ENCODE assay signal across 2 cellular contexts in genomic region chr5:71099996-71100395, GRCh38. TPM values are rescaled to one million over a fixed set of nuclear protein-coding genes. Genes with fewer than 3 reads are reported as not detected.
DNase-seq lines count a peak whose midpoint lies in the region; ATAC-seq, FAIRE-seq and TF ChIP-seq lines count a peak whose summit lies in the region.
"Not testable (repeated sequence)": the region's sequence is repeated elsewhere in the genome, so short reads cannot be mapped to it uniquely, and the experiment has no call there.

No MANE protein-coding gene starts in this region.

- not testable (repeated sequence) for DNase-seq in body of pancreas, pancreas

- ATAC-seq in body of pancreas = peak; percentile 91
- ATAC-seq in pancreas = peak; percentile 91 to 97 (median 94)

- H3K9me3 ChIP-seq in body of pancreas, pancreas: not testable (repeated sequence)

- not testable (repeated sequence) for TF ChIP-seq POLR2A in body of pancreas (IDR thresholded peaks at IDR 0.05)

- H3K4me1 ChIP-seq in body of pancreas, pancreas: not testable (repeated sequence)

- not testable (repeated sequence) for H3K27me3 ChIP-seq in body of pancreas, pancreas

- TF ChIP-seq CTCF in body of pancreas (IDR thresholded peaks at IDR 0.05); pancreas (IDR thresholded peaks at IDR 0.05): not testable (repeated sequence)

- H3K36me3 ChIP-seq in body of pancreas (replicated peaks in 1 of 2; ENCODE audit: insufficient read depth in 1 of 2, low read depth in 2 of 2); pancreas: not testable (repeated sequence)

- H3K27ac ChIP-seq in body of pancreas, pancreas: not testable (repeated sequence)

- intact Hi-C loops in body of pancreas (cut with DNase I); pancreas (cut with DNase I): not testable (repeated sequence)

- H3K4me3 ChIP-seq in body of pancreas, pancreas: not testable (repeated sequence)

- 20% methylated on average over 1 of the region's 7 CpGs; no CpG with 5 or more reads in 1 of the 2 donors for WGBS in body of pancreas, 2 donors
- no CpG with 5 or more reads among the region's 7 CpGs for WGBS in pancreas, 2 donors

- not testable (repeated sequence) for FAIRE-seq in pancreas (lab: Jason Lieb, UNC)

RNA-seq across cellular contexts. Expression of gene GTF2H2, which starts 32.5 kb away (rescaled TPM):
- total RNA-seq in body of pancreas (10 to 100 TPM; 17.1 to 21.3 TPM), pancreas (10 to 100 TPM in 3 of 6 donors, 1 to 10 TPM in 3; 5.5 to 14.8 (median 9.5) TPM)
- 1 to 10 TPM; 3.8 to 8.1 TPM for polyA plus RNA-seq in pancreas
